Comparison of ENCODE assay signal across 18 cellular contexts in the genomic region with DNA sequence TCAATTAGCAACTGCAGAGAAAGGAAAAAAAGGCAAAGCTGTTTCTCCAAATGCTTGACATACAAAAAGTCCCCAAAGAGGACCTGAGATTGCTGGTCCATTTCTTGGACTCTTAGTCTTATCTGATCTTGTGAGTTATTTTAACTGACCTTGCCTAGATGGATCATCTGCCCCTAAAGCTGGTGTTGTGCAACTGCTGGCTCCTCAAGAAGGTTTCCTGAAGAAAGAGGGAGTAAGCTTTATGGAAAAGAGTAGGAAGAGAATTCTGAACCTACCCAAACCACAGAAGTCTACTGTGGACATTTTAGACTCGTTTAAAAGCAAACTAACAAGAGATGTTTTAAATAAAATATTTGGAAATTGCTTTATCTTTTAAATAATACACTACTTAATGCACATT.
"Had no signal": no experiment of that assay in that cellular context is flagged by ENCODE, and none has a peak within 500 bp of the region (broad histone marks: within the 10 kb centered on the region; RNA-seq: fewer than 3 reads in every experiment).

No MANE protein-coding gene starts in this region.

- ATAC-seq: gastrocnemius medialis, heart right ventricle, left cardiac atrium, left lung, left ventricle myocardium superior, lower lobe of right lung, mucosa of descending colon had no signal

- DNase-seq: dermis blood vessel endothelial cell; dorsolateral prefrontal cortex; effector CD4-positive, alpha-beta T cell; effector memory CD4-positive, alpha-beta T cell; esophagus squamous epithelium; foreskin melanocyte; gastrocnemius medialis; glutamatergic neuron; head of caudate nucleus; heart right ventricle; hippocampal formation; left cardiac atrium; left lung; left ventricle myocardium superior; lower lobe of right lung; mesenchymal stem cell; mucosa of descending colon had no signal

- H3K27me3 ChIP-seq: dorsolateral prefrontal cortex, esophagus squamous epithelium, gastrocnemius medialis, heart right ventricle, left lung had no signal

- H3K36me3 ChIP-seq: esophagus squamous epithelium, gastrocnemius medialis, heart right ventricle, left lung, lower lobe of right lung had no signal

- H3K4me1 ChIP-seq: gastrocnemius medialis, left lung, lower lobe of right lung had no signal

- H3K4me3 ChIP-seq: coronary artery, dorsolateral prefrontal cortex, esophagus squamous epithelium, gastrocnemius medialis, heart right ventricle, left lung, lower lobe of right lung, mucosa of descending colon had no signal

- H3K9me3 ChIP-seq: esophagus squamous epithelium, gastrocnemius medialis, heart right ventricle, left lung, lower lobe of right lung, mucosa of descending colon had no signal

- H3K27ac ChIP-seq: coronary artery, dorsolateral prefrontal cortex, esophagus squamous epithelium, gastrocnemius medialis, heart right ventricle, left lung, lower lobe of right lung had no signal
